Comparison of ENCODE assay signal across 19 cellular contexts in the genomic region with DNA sequence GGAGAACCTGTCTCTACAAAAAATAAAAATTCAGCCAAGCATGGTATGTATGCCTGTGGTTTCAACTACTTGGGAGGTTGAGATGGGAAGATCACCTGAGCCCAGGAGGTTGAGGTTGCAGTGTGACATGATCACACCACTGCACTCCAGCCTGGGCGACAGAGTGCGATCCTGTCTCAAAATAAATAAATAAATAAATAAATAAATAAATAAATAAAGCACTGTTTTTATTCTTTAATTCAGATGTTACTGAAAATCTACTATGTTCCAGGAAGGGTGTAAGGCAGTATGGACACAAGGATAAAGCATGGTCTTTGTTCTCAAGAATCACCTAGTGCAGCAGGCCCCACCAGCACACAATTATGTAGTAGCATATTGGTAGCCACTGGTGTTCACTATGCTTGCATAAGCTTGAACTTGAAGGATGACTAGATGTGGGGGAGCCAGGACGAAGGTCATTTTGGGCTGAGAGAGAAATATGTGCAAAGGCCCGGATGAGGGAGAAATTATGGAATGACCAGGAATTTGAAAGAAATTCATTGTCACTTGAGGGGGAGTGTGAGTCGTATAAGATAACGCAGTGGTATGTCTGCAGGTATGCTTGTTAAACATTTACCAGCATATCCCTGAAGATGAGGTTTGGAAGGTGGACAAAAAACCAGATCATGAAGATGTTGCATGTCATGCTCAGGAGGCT.
DNase-seq lines count a peak whose midpoint lies in the region; ATAC-seq and TF ChIP-seq lines count a peak whose summit lies in the region.
"Had no signal": no experiment of that assay in that cellular context is flagged by ENCODE, and none has a peak within 500 bp of the region (broad histone marks: within the 10 kb centered on the region; RNA-seq: fewer than 3 reads in every experiment).

No MANE protein-coding gene starts in this region.

- no peak overlapping the region for H2AFZ ChIP-seq in ACC112 (ENCODE audit: low read length, unreplicated experiment)
- H2AFZ ChIP-seq in mammary epithelial cell (ENCODE audit: low read depth, low read length): peak overlapping the region; percentile 23

- no TSS peak for BruUV-seq in mammary epithelial cell (replicated peaks; lab: Mats Ljungman, UMichigan)

- no peaks in the 10 kb centered on the region for H3K9me3 ChIP-seq in mammary epithelial cell (replicated peaks; ENCODE audit: insufficient read depth, low read length)
- H3K9me3 ChIP-seq in lower lobe of right lung: no peaks in the 10 kb centered on the region
- H3K9me3 ChIP-seq: ovary had no signal

- in situ Hi-C loops in mammary epithelial cell (cut with MboI; ENCODE audit: low sequenced_read_pairs in 2 of 2): no loop called here

- TF ChIP-seq CTCF in mammary epithelial cell (conservative IDR thresholded peaks at IDR 0.05 in 1 of 2, IDR thresholded peaks at IDR 0.05 in 1 of 2; ENCODE audit: extremely low read depth in 1 of 2, insufficient read depth in 1 of 2, low read depth in 1 of 2, low read length in 2 of 2) (no peak), lower lobe of right lung (IDR thresholded peaks at IDR 0.05) (no peak), HFFc6 (IDR thresholded peaks at IDR 0.05) (no peak)

- no peak overlapping the region for H3K9ac ChIP-seq in mammary epithelial cell (ENCODE audit: insufficient read depth, low read length)

- H3K79me2 ChIP-seq in ACC112 (ENCODE audit: control insufficient read depth, insufficient read depth, low read length, unreplicated experiment): no peaks in the 10 kb centered on the region
- no peaks in the 10 kb centered on the region for H3K79me2 ChIP-seq in mammary epithelial cell (ENCODE audit: insufficient read depth, low read length)

- CTCF ChIA-PET in mammary epithelial cell (lab: Charles Lee; ENCODE audit: low non-redundant PET): no interaction called here

- H4K20me1 ChIP-seq in mammary epithelial cell (ENCODE audit: insufficient read depth, low read length): no peaks in the 10 kb centered on the region

- WGBS in mammary epithelial cell (ENCODE audit: low coverage, missing lambda C conversion rate): 94% methylated on average over 6 of the region's 6 CpGs

- no peaks in the 10 kb centered on the region for H3K9me3 Mint-ChIP-seq in HFFc6
- H3K9me3 Mint-ChIP-seq: CD4-positive, CD25-positive, alpha-beta regulatory T cell; effector memory CD8-positive, alpha-beta T cell; stimulated activated effector memory CD8-positive, alpha-beta T cell treated with anti-CD3 and anti-CD28 coated beads, Interleukin-12 subunit alpha, Interleukin-12 subunit beta, amount 100 ng/mL, for 72 hours had no signal

- intact Hi-C loops in mammary epithelial cell (cut with micrococcal nuclease) (no loop called here), lower lobe of right lung (cut with DNase I) (no loop called here)

- peaks cover 46% of the 10 kb centered on the region for H3K4me1 ChIP-seq in ACC112 (ENCODE audit: control insufficient read depth, insufficient read depth, low read length, unreplicated experiment)
- H3K4me1 ChIP-seq in mammary epithelial cell (ENCODE audit: insufficient read depth, low read length): peaks cover 46% of the 10 kb centered on the region
- H3K4me1 ChIP-seq in lower lobe of right lung: peaks cover 27% of the 10 kb centered on the region

- ATAC-seq in lower lobe of right lung (no peak), HG03196 (IDR thresholded peaks at IDR 0.05; ENCODE audit: unreplicated experiment) (no peak), HG02642 (IDR thresholded peaks at IDR 0.05; ENCODE audit: poor library complexity, unreplicated experiment) (no peak)
- ATAC-seq: effector memory CD8-positive, alpha-beta T cell; naive thymus-derived CD4-positive, alpha-beta T cell; stimulated activated effector memory CD8-positive, alpha-beta T cell treated with anti-CD3 and anti-CD28 coated beads, Interleukin-12 subunit alpha, Interleukin-12 subunit beta, amount 100 ng/mL, for 72 hours had no signal

- H3K36me3 Mint-ChIP-seq in HFFc6 (ENCODE audit: low read depth): no peaks in the 10 kb centered on the region; the same call in 1 of the 2 replicates
- H3K36me3 Mint-ChIP-seq: CD4-positive, CD25-positive, alpha-beta regulatory T cell; naive thymus-derived CD4-positive, alpha-beta T cell; stimulated activated effector memory CD8-positive, alpha-beta T cell treated with anti-CD3 and anti-CD28 coated beads, Interleukin-12 subunit alpha, Interleukin-12 subunit beta, amount 100 ng/mL, for 72 hours had no signal

- no peaks in the 10 kb centered on the region; the same call in 1 of the 2 replicates for H3K27me3 Mint-ChIP-seq in HFFc6 (ENCODE audit: insufficient read depth)
- H3K27me3 Mint-ChIP-seq: effector memory CD8-positive, alpha-beta T cell had no signal

- no peak overlapping the region for H3K27ac Mint-ChIP-seq in HFFc6
- H3K27ac Mint-ChIP-seq: CD4-positive, CD25-positive, alpha-beta regulatory T cell; effector memory CD8-positive, alpha-beta T cell; naive thymus-derived CD4-positive, alpha-beta T cell; stimulated activated effector memory CD8-positive, alpha-beta T cell treated with anti-CD3 and anti-CD28 coated beads, Interleukin-12 subunit alpha, Interleukin-12 subunit beta, amount 100 ng/mL, for 72 hours had no signal

- H3K36me3 ChIP-seq in ACC112 (ENCODE audit: insufficient read depth, low read length): no peaks in the 10 kb centered on the region
- no peaks in the 10 kb centered on the region for H3K36me3 ChIP-seq in mammary epithelial cell (ENCODE audit: insufficient read depth, low read length)
- H3K36me3 ChIP-seq in lower lobe of right lung: no peaks in the 10 kb centered on the region
- H3K36me3 ChIP-seq: ovary had no signal

- no peak overlapping the region for H3K4me3 Mint-ChIP-seq in HFFc6
- H3K4me3 Mint-ChIP-seq: CD4-positive, CD25-positive, alpha-beta regulatory T cell; effector memory CD8-positive, alpha-beta T cell; naive thymus-derived CD4-positive, alpha-beta T cell; stimulated activated effector memory CD8-positive, alpha-beta T cell treated with anti-CD3 and anti-CD28 coated beads, Interleukin-12 subunit alpha, Interleukin-12 subunit beta, amount 100 ng/mL, for 72 hours had no signal

- no peak overlapping the region for H3K4me2 ChIP-seq in mammary epithelial cell (ENCODE audit: insufficient read depth, low read depth, low read length)

- H3K4me3 ChIP-seq in ACC112 (ENCODE audit: low read depth, low read length) (no peak overlapping the region), mammary epithelial cell (replicated peaks in 1 of 3; ENCODE audit: insufficient read depth in 1 of 3, low read depth in 2 of 3, low read length in 3 of 3) (no peak overlapping the region), lower lobe of right lung (no peak overlapping the region)
- H3K4me3 ChIP-seq: ovary had no signal

- H3K4me1 Mint-ChIP-seq in HFFc6 (ENCODE audit: low read depth): peaks cover 6% of the 10 kb centered on the region; the same call in 1 of the 2 replicates
- H3K4me1 Mint-ChIP-seq: CD4-positive, CD25-positive, alpha-beta regulatory T cell; naive thymus-derived CD4-positive, alpha-beta T cell; stimulated activated effector memory CD8-positive, alpha-beta T cell treated with anti-CD3 and anti-CD28 coated beads, Interleukin-12 subunit alpha, Interleukin-12 subunit beta, amount 100 ng/mL, for 72 hours had no signal

- H3K27ac ChIP-seq in ACC112 (ENCODE audit: low read depth, low read length): peak overlapping the region; percentile 98
- peak overlapping the region; percentile 79 for H3K27ac ChIP-seq in mammary epithelial cell (ENCODE audit: insufficient read depth, low read depth, low read length)
- H3K27ac ChIP-seq in lower lobe of right lung: peak overlapping the region; percentile 86
- H3K27ac ChIP-seq in temporal lobe (ENCODE audit: low read depth, low read length): peak overlapping the region; percentile 99

- dilution Hi-C loops in mammary epithelial cell (cut with HindIII; ENCODE audit: low sequenced_read_pairs): no loop called here

- DNase-seq in mammary epithelial cell (no peak), lower lobe of right lung (no peak), HFFc6 (no peak), kidney glomerular epithelial cell (lab: John Stamatoyannopoulos, UW) (no peak)
- DNase-seq: activated CD4-positive, alpha-beta T cell treated with anti-CD3 and anti-CD28 coated beads for 4 hours; activated naive CD4-positive, alpha-beta T cell treated with anti-CD3 and anti-CD28 coated beads, Interleukin-2, amount 50 U/mL, for 16 hours; CD4-positive, CD25-positive, alpha-beta regulatory T cell; effector memory CD8-positive, alpha-beta T cell; glutamatergic neuron; naive thymus-derived CD4-positive, alpha-beta T cell; NCI-H146; NCI-H526; ovary; SHP77 had no signal

- H3K27me3 ChIP-seq in ACC112 (ENCODE audit: insufficient read depth, low read length): no peaks in the 10 kb centered on the region
- no peaks in the 10 kb centered on the region for H3K27me3 ChIP-seq in mammary epithelial cell (ENCODE audit: insufficient read depth, low read length)
- H3K27me3 ChIP-seq in lower lobe of right lung (ENCODE audit: low read depth): no peaks in the 10 kb centered on the region
- H3K27me3 ChIP-seq: ovary had no signal
